Comparison of ENCODE assay signal across 21 cellular contexts in the genomic region with DNA sequence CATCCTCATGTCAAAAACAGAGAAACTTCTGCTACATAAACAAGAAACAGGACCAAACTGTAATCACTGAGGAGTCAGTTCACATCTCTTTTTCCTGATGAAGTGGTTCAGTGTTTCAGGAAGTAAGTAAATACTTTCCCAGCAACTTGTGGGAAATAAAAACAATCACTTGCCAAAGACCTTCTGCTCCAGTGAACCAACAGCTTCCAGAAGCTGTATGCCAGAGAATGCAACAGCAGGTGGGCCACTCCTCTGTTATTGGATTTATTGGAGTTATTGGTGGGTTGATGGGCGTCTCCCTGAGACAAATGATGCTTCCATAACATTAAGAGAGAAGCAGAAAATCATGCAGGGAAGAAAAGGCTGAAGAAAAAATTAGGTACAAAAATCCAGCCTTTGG. TPM values are rescaled to one million over a fixed set of nuclear protein-coding genes. Genes with fewer than 3 reads are reported as not detected.
DNase-seq lines count a peak whose midpoint lies in the region; TF ChIP-seq lines count a peak whose summit lies in the region.
"Had no signal": no experiment of that assay in that cellular context is flagged by ENCODE, and none has a peak within 500 bp of the region (broad histone marks: within the 10 kb centered on the region; RNA-seq: fewer than 3 reads in every experiment).

No MANE protein-coding gene starts in this region.

- no peak for TF ChIP-seq EP300 in Ishikawa (IDR thresholded peaks at IDR 0.05; ENCODE audit: borderline replicate concordance)

- peak; percentile 15 for DNase-seq in NCI-H748 (lab: John Stamatoyannopoulos, UW; ENCODE audit: unreplicated experiment)
- no peak for DNase-seq in NCI-H748 treated with DMSO at 0.1 percent for 48 hours (lab: John Stamatoyannopoulos, UW)
- peak; percentile 50 for DNase-seq in dermis blood vessel endothelial cell
- peak; percentile 15 for DNase-seq in renal cortical epithelial cell (ENCODE audit: low read depth)
- DNase-seq in NCI-H446 (lab: John Stamatoyannopoulos, UW): no peak
- DNase-seq in NCI-H2081 treated with DMSO at 0.1 percent for 48 hours (lab: John Stamatoyannopoulos, UW): no peak
- DNase-seq: DND-41; GM23248; H9; KBM-7; NCI-H1092 treated with DMSO at 0.1 percent for 48 hours; NCI-H1436 treated with DMSO at 0.1 percent for 48 hours; NCI-H1930; NCI-H345; NCI-H526; NK-92 treated with Interleukin-12 subunit alpha and Interleukin-12 subunit beta, amount 100 ng/mL, for 24 hours; SHP77 treated with DMSO at 0.1 percent for 48 hours; SW 1271 had no signal

- TF ChIP-seq RAD21 in Ishikawa (IDR thresholded peaks at IDR 0.05; ENCODE audit: low read depth): no peak

TF ChIP-seq in Ishikawa, 13 proteins besides CTCF, POLR2A, EP300 and RAD21:
- TF ChIP-seq YY1 (IDR thresholded peaks at IDR 0.05; ENCODE audit: low read depth): no peak
- 0 out of 2 replicates have a peak, but pooled peaks have one; percentile 15 for TF ChIP-seq NFIC (IDR thresholded peaks at IDR 0.05)
TF ChIP-seq in Ishikawa: peak in this region for 1.

RNA-seq across cellular contexts. Expression of a gene that starts 9.9 kb away (rescaled TPM):
- total RNA-seq in dermis blood vessel endothelial cell (0.28 and 1.0 TPM in 2 replicates), renal cortical epithelial cell (0.25 TPM in 1 of 2 replicates, not detected in the other)
- total RNA-seq: A172, G401, GM23248 had no signal

RNA-seq across cellular contexts. Expression of a gene that starts 20.1 kb away (rescaled TPM):
- total RNA-seq in dermis blood vessel endothelial cell (not detected in 2 replicates), renal cortical epithelial cell (not detected in 2 replicates)
- total RNA-seq: A172, G401, GM23248, H9 had no signal

RNA-seq across cellular contexts. Expression of a gene that starts 47.1 kb away (rescaled TPM):
- 74.7 and 101 TPM in 2 replicates for total RNA-seq in dermis blood vessel endothelial cell
- total RNA-seq in renal cortical epithelial cell: 28.0 and 34.2 TPM in 2 replicates

RNA-seq across cellular contexts. Expression of a gene that starts 48.6 kb away (rescaled TPM):
- total RNA-seq in dermis blood vessel endothelial cell: 0.33 TPM in 1 of 2 replicates, not detected in the other
- 0.17 and 0.35 TPM in 2 replicates for total RNA-seq in renal cortical epithelial cell
- total RNA-seq: GM23248 had no signal

Comparison
In these comparisons a context has a peak if more than half of its experiments do, and no peak if none do; other contexts are left out.
1. DNase-seq: peak in NCI-H748 (single experiment), dermis blood vessel endothelial cell (single experiment) and renal cortical epithelial cell (single experiment); none in NCI-H748 treated with DMSO at 0.1 percent for 48 hours (single experiment), NCI-H446 (0 of 2) and NCI-H2081 treated with DMSO at 0.1 percent for 48 hours (single experiment).